1 cellular context compared by ENCODE assay signal in the genomic region with DNA sequence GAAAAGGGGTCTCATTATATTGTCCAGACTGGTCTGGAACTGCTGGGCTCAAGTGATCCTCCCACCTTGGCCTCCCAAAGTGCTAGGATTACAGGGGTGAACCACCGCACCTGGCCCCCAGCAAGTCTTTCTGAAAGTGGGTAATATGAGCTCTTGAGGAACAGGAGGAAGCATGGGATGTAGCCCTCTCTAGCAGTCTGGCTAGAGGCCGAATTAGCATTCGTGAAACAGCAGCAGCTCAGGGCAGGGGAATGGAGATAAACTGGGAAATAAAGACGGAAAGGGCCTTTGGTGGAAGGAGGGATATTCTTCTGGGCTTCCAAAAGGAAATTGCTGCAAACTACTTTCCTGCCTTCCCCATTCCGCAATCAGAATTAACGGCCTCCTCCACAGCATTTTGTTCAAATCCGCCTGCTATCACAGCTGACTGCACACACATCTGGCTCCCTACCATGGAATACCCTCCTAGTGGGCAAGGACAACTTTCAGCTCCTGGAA.
TF ChIP-seq lines count a peak whose summit lies in the region.

No MANE protein-coding gene starts in this region.

TF ChIP-seq in SK-N-SH, 30 proteins besides CTCF, POLR2A, EP300 and RAD21 (continued from another document):
- TF ChIP-seq, protein P1, sequence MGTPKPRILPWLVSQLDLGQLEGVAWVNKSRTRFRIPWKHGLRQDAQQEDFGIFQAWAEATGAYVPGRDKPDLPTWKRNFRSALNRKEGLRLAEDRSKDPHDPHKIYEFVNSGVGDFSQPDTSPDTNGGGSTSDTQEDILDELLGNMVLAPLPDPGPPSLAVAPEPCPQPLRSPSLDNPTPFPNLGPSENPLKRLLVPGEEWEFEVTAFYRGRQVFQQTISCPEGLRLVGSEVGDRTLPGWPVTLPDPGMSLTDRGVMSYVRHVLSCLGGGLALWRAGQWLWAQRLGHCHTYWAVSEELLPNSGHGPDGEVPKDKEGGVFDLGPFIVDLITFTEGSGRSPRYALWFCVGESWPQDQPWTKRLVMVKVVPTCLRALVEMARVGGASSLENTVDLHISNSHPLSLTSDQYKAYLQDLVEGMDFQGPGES (IDR thresholded peaks at IDR 0.05; ENCODE audit: low read depth, low read length) = no peak
- TF ChIP-seq ELF1 (IDR thresholded peaks at IDR 0.05) = no peak
- TF ChIP-seq FOXM1 (IDR thresholded peaks at IDR 0.05; ENCODE audit: low read depth) = no peak
- no peak for TF ChIP-seq MEF2A (IDR thresholded peaks at IDR 0.05; ENCODE audit: borderline replicate concordance, low read depth)
- no peak for TF ChIP-seq FOXJ3 (CRISPR knock-in tag; IDR thresholded peaks at IDR 0.05)
- TF ChIP-seq, protein P2, sequence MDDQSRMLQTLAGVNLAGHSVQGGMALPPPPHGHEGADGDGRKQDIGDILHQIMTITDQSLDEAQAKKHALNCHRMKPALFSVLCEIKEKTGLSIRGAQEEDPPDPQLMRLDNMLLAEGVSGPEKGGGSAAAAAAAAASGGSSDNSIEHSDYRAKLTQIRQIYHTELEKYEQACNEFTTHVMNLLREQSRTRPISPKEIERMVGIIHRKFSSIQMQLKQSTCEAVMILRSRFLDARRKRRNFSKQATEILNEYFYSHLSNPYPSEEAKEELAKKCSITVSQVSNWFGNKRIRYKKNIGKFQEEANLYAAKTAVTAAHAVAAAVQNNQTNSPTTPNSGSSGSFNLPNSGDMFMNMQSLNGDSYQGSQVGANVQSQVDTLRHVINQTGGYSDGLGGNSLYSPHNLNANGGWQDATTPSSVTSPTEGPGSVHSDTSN (IDR thresholded peaks at IDR 0.05) = no peak
- no peak for TF ChIP-seq POLR2AphosphoS5 (IDR thresholded peaks at IDR 0.05; ENCODE audit: low read depth, low read length)
